In genomic region chr18:56380682-56381081, GRCh38 we compare ENCODE assay signal across 6 cellular contexts.
"Had no signal": no experiment of that assay in that cellular context is flagged by ENCODE, and none has a peak within 500 bp of the region (broad histone marks: within the 10 kb centered on the region; RNA-seq: fewer than 3 reads in every experiment).

No MANE protein-coding gene starts in this region.

- ATAC-seq: K562 had no signal

- H3K27ac Mint-ChIP-seq: H9 had no signal

- H3K4me3 Mint-ChIP-seq: H9 had no signal

- DNase-seq: GOT3, H9, HCEC 1CT, IMR-90, KG1 had no signal

- H3K4me3 ChIP-seq: K562 had no signal
